ENCODE assay signal across 8 cellular contexts in the genomic region with DNA sequence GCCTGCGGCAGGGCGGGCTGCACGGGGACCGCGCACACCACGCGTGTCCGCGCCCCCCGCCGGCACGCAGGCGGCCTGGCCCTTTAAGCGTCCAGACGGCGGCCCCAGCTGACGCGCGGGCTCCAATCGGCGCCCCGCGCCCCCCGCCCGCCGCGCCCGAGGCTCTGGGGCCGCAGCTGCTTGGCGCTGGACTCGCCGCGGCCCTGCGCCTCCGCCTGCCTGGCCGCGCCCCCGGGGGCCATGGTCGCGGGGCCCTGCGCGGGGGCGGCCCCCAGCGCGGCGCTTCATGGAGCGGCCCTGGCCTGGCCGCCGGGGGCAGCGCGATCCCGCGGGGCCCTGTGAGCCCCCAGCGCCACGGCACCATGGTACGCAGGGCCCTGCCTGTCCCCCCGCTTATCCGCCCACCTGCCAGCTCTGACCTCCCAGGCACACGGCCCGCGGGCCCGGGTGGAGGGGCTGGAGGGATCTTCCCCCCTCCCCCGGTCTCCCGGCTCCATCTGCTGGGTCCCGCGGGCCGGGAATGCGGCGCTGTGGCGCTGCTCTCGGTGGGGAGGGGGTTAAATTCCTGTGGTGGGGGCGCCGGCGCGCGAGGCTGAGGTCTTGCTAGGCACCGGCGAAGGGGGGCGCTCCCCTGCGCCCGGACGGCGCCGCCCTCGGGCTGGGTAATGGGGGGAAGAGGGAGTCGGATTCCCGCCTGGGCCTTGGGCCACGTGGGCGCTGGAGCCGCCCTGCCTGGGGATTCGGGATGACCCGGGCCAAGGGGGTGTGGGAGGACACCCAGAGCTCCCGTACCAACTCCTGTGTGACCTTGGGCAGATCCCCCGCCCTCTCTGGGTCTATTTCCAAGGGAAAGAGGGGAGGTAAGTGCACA. TPM values are rescaled to one million over a fixed set of nuclear protein-coding genes. Genes with fewer than 3 reads are reported as not detected.
DNase-seq lines count a peak whose midpoint lies in the region; ATAC-seq, FAIRE-seq and TF ChIP-seq lines count a peak whose summit lies in the region.

No MANE protein-coding gene starts in this region.

- TF ChIP-seq POLR2A in suprapubic skin (IDR thresholded peaks at IDR 0.05), result peak in 1 of 2 donors; percentile 11

- peak overlapping the region; percentile 74 for H2AFZ ChIP-seq in SK-N-SH (ENCODE audit: low read depth)

- no peak overlapping the region for H3K27ac Mint-ChIP-seq in endodermal cell

- H3K27ac ChIP-seq in SK-N-SH (ENCODE audit: low read depth in 2 of 2, low read length in 1 of 2) (peak overlapping the region; percentile 83 to 84; a peak in 2 of 4 replicates), endodermal cell (ENCODE audit: low read depth, low read length) (peak overlapping the region; percentile 82), lung (ENCODE audit: low read depth in 1 of 2, low read length in 1 of 2) (peak overlapping the region; percentile 90 to 97), suprapubic skin (peak overlapping the region; percentile 94)

- H3K36me3 ChIP-seq in SK-N-SH (replicated peaks in 1 of 2; ENCODE audit: control insufficient read depth in 1 of 2, insufficient read depth in 2 of 2, low read length in 1 of 2) (peaks cover 5 to 12% of the 10 kb centered on the region in 2 experiments), endodermal cell (ENCODE audit: control insufficient read depth, insufficient read depth, low read length) (no peaks in the 10 kb centered on the region), lung (ENCODE audit: control insufficient read depth in 2 of 2, insufficient read depth in 2 of 2, low read length in 2 of 2) (peaks cover 0 to 16% of the 10 kb centered on the region in 2 donors), suprapubic skin (peaks cover 3% of the 10 kb centered on the region)

- no peaks in the 10 kb centered on the region for H3K27me3 Mint-ChIP-seq in endodermal cell (ENCODE audit: insufficient read depth)

- H3K9ac ChIP-seq in SK-N-SH (peak overlapping the region; percentile 88), endodermal cell (ENCODE audit: extremely low read depth, low read length, poor library complexity, severe bottlenecking) (peak overlapping the region; percentile 67)

- H3K27me3 ChIP-seq in SK-N-SH (ENCODE audit: insufficient read depth), result no peaks in the 10 kb centered on the region
- H3K27me3 ChIP-seq in endodermal cell (ENCODE audit: control insufficient read depth, insufficient read depth, low read length, poor library complexity, severe bottlenecking), result no peaks in the 10 kb centered on the region
- H3K27me3 ChIP-seq in lung (ENCODE audit: control insufficient read depth, insufficient read depth), result no peaks in the 10 kb centered on the region
- H3K27me3 ChIP-seq in suprapubic skin, result no peaks in the 10 kb centered on the region

- peaks cover 52% of the 10 kb centered on the region for H3K79me2 ChIP-seq in SK-N-SH (ENCODE audit: insufficient read depth)

- TF ChIP-seq CTCF in SK-N-SH (IDR thresholded peaks at IDR 0.05), result peak; percentile 36
- TF ChIP-seq CTCF in endodermal cell (conservative IDR thresholded peaks at IDR 0.05), result peak; percentile 56
- no peak for TF ChIP-seq CTCF in lung (IDR thresholded peaks at IDR 0.05; ENCODE audit: control extremely low read depth, extremely low read depth)
- no peak for TF ChIP-seq CTCF in suprapubic skin (IDR thresholded peaks at IDR 0.05)

- H3F3A ChIP-seq in SK-N-SH (replicated peaks; ENCODE audit: insufficient read depth), result peaks cover 24% of the 10 kb centered on the region

- peak overlapping the region; percentile 99 for H3K4me2 ChIP-seq in SK-N-SH

- no peaks in the 10 kb centered on the region for H3K36me3 Mint-ChIP-seq in endodermal cell (ENCODE audit: low read depth)

- peaks cover 24% of the 10 kb centered on the region for H3K4me1 Mint-ChIP-seq in endodermal cell

- no peak for FAIRE-seq in GM19239 (lab: Jason Lieb, UNC)

- 3% methylated on average over 15 of the region's 94 CpGs for WGBS in SK-N-SH (ENCODE audit: low lambda C conversion rate)
- 0 to 2% methylated on average over 19 to 94 of the region's 94 CpGs for WGBS in endodermal cell (ENCODE audit: insufficient coverage in 1 of 2, insufficient read length in 1 of 2), 2 experiments
- WGBS in lung, 2 donors, result 1% methylated on average over 72 to 94 of the region's 94 CpGs
- 1% methylated on average over 15 of the region's 94 CpGs for WGBS in suprapubic skin

- H3K9me3 ChIP-seq in SK-N-SH (no peaks in the 10 kb centered on the region), endodermal cell (ENCODE audit: control insufficient read depth, low read length) (no peaks in the 10 kb centered on the region), lung (ENCODE audit: control insufficient read depth in 2 of 2, insufficient read depth in 1 of 2, low read length in 1 of 2) (no peaks in the 10 kb centered on the region), suprapubic skin (no peaks in the 10 kb centered on the region)

- ATAC-seq in lung (ENCODE audit: insufficient read depth, low FRiP score), result peak; percentile 14
- no peak for ATAC-seq in GM18511 (IDR thresholded peaks at IDR 0.05; ENCODE audit: unreplicated experiment)

- no peaks in the 10 kb centered on the region for H3K9me2 ChIP-seq in SK-N-SH

- CTCF ChIA-PET in SK-N-SH (lab: Yijun Ruan, JAX), result interaction anchor here (1.0 to 2.7 kb wide), 5 partner anchors 53 to 186 kb away, joined by 4 to 12 read pairs (median 4); a partner anchor contains a TSS

- peak overlapping the region; percentile 76 for H3K4me3 Mint-ChIP-seq in endodermal cell

- H3K4me3 ChIP-seq in SK-N-SH (ENCODE audit: low read depth in 2 of 2, low read length in 1 of 2), result peak overlapping the region; percentile 83 to 91
- H3K4me3 ChIP-seq in endodermal cell (ENCODE audit: low read length), result peak overlapping the region; percentile 80
- peak overlapping the region; percentile 75 for H3K4me3 ChIP-seq in lung
- H3K4me3 ChIP-seq in suprapubic skin, result peak overlapping the region; percentile 82

- H3K9me3 Mint-ChIP-seq in endodermal cell, result no peaks in the 10 kb centered on the region

- DNase-seq in Ammon's horn (ENCODE audit: low spot score) (peak; percentile 86), GM19238 (ENCODE audit: insufficient read length, low spot score) (peak; percentile 56), SK-N-SH (peak; percentile 92), endodermal cell (peak; percentile 95), lung (ENCODE audit: low spot score) (no peak), suprapubic skin (ENCODE audit: low spot score in 2 of 2) (peak; percentile 82 to 85), GM19239 (ENCODE audit: insufficient read length, low spot score) (no peak)

- POLR2A ChIA-PET in SK-N-SH (lab: Yijun Ruan, JAX), result interaction anchor here (0.6 to 0.9 kb wide), 2 partner anchors 54 to 164 kb away, joined by 3 to 4 read pairs; a partner anchor contains a TSS

- H3K4me1 ChIP-seq in SK-N-SH (ENCODE audit: control insufficient read depth in 1 of 2, insufficient read depth in 2 of 2, low read depth in 1 of 2, low read length in 1 of 2) (peaks cover 24 to 42% of the 10 kb centered on the region in 2 experiments), endodermal cell (ENCODE audit: control insufficient read depth, insufficient read depth, low read length) (peaks cover 10% of the 10 kb centered on the region), lung (ENCODE audit: control insufficient read depth in 2 of 2, insufficient read depth in 2 of 2, low read length in 2 of 2) (peaks cover 3 to 23% of the 10 kb centered on the region in 2 donors), suprapubic skin (peaks cover 55% of the 10 kb centered on the region)

- TF ChIP-seq EP300 in SK-N-SH (IDR thresholded peaks at IDR 0.05; ENCODE audit: borderline replicate concordance in 1 of 2, low read depth in 1 of 2, low read length in 1 of 2) (peak in 1 of 2 experiments; percentile 23; a peak in 1 of 4 replicates), suprapubic skin (IDR thresholded peaks at IDR 0.05) (no peak)

- no peak for TF ChIP-seq RAD21 in SK-N-SH (IDR thresholded peaks at IDR 0.05; ENCODE audit: low read length)

- peaks cover 8% of the 10 kb centered on the region; the same call in 1 of the 2 replicates for H4K20me1 ChIP-seq in SK-N-SH (ENCODE audit: insufficient read depth)

RNA-seq across cellular contexts. Expression of a gene that starts 1.1 kb away (rescaled TPM):
- 9.9 and 13.0 TPM in 2 replicates for polyA plus RNA-seq in SK-N-SH (2012; rRNA removed)
- 4.3 and 7.4 TPM in 2 replicates for polyA plus RNA-seq in SK-N-SH (2012; cell fraction: cytosol; rRNA removed)
- polyA plus RNA-seq in SK-N-SH (2012; cell fraction: nucleus; rRNA removed), result 18.6 and 21.5 TPM in 2 replicates
- total RNA-seq in endodermal cell, result 1 to 10 TPM; 4.6 to 7.2 TPM
- 7.1 TPM for polyA plus RNA-seq in endodermal cell (2013, experiment 1 of 2)
- polyA plus RNA-seq in endodermal cell (2013, experiment 2 of 2), result 6.2 TPM
- total RNA-seq in lung, result 10 to 100 TPM in 1 of 2 donors, 1 to 10 TPM in 1; 8.6 to 34.1 TPM
- polyA plus RNA-seq in lung, result 10 to 100 TPM; 12.0 to 19.6 TPM
- total RNA-seq in suprapubic skin, result 10 to 100 TPM; 17.9 to 36.1 (median 20.7) TPM

RNA-seq across cellular contexts. Expression of a gene that starts 30.8 kb away (rescaled TPM):
- not detected in 2 replicates for polyA plus RNA-seq in SK-N-SH (2012; rRNA removed)
- not detected in 2 replicates for polyA plus RNA-seq in SK-N-SH (2012; cell fraction: cytosol; rRNA removed)
- not detected in 2 replicates for polyA plus RNA-seq in SK-N-SH (2012; cell fraction: nucleus; rRNA removed)
- not detected for total RNA-seq in endodermal cell
- 0.21 TPM for polyA plus RNA-seq in endodermal cell (2013, experiment 1 of 2)
- polyA plus RNA-seq in endodermal cell (2013, experiment 2 of 2), result 0.21 TPM
- not detected for total RNA-seq in lung
- under 1 TPM in 1 of 2 donors, not detected in 1; 0.05 TPM for polyA plus RNA-seq in lung
- not detected for total RNA-seq in suprapubic skin

RNA-seq across cellular contexts. Expression of a gene that starts 48.0 kb away (rescaled TPM):
- polyA plus RNA-seq in SK-N-SH (2012; rRNA removed) (not detected in 2 replicates), lung (under 1 TPM; 0.39 to 0.60 TPM)
- polyA plus RNA-seq in SK-N-SH (2012; cell fraction: cytosol; rRNA removed), result not detected in 2 replicates
- 0.09 TPM in 1 of 2 replicates, not detected in the other for polyA plus RNA-seq in SK-N-SH (2012; cell fraction: nucleus; rRNA removed)
- total RNA-seq in endodermal cell (not detected), lung (1 to 10 TPM in 1 of 2 donors, under 1 TPM in 1; 0.65 to 2.7 TPM), suprapubic skin (1 to 10 TPM in 1 of 4 donors, not detected in 3; 2.3 TPM)
- polyA plus RNA-seq in endodermal cell (2013, experiment 1 of 2), result not detected
- not detected for polyA plus RNA-seq in endodermal cell (2013, experiment 2 of 2)

RNA-seq across cellular contexts. Expression of a gene that starts 54.1 kb away (rescaled TPM):
- polyA plus RNA-seq in SK-N-SH (2012; rRNA removed) (19.2 and 26.9 TPM in 2 replicates), lung (10 to 100 TPM; 15.3 to 38.1 TPM)
- 8.1 and 8.3 TPM in 2 replicates for polyA plus RNA-seq in SK-N-SH (2012; cell fraction: cytosol; rRNA removed)
- 55.0 and 119 TPM in 2 replicates for polyA plus RNA-seq in SK-N-SH (2012; cell fraction: nucleus; rRNA removed)
- total RNA-seq in endodermal cell (100 to 1,000 TPM; 101 to 116 TPM), lung (100 to 1,000 TPM in 1 of 2 donors, 10 to 100 TPM in 1; 67.7 to 291 TPM), suprapubic skin (100 to 1,000 TPM in 1 of 4 donors, 10 to 100 TPM in 3; 47.7 to 328 (median 66.8) TPM)
- polyA plus RNA-seq in endodermal cell (2013, experiment 1 of 2), result 87.3 TPM
- 86.0 TPM for polyA plus RNA-seq in endodermal cell (2013, experiment 2 of 2)

Comparison
In these comparisons a context has a peak if more than half of its experiments do, and no peak if none do; other contexts are left out.
1. DNase-seq: peak in Ammon's horn (single experiment), GM19238 (single experiment), SK-N-SH (single experiment), endodermal cell (single experiment) and suprapubic skin (2 of 2); none in lung (single experiment) and GM19239 (single experiment).
2. CTCF ChIP-seq: peak in SK-N-SH (single experiment) and endodermal cell (single experiment); none in lung (single experiment) and suprapubic skin (0 of 2).
3. Peak in every context shown above with its lines, with median percentiles within 50 percentile points of each other: H3K27ac ChIP-seq and H3K4me3 ChIP-seq.